In the genomic region with DNA sequence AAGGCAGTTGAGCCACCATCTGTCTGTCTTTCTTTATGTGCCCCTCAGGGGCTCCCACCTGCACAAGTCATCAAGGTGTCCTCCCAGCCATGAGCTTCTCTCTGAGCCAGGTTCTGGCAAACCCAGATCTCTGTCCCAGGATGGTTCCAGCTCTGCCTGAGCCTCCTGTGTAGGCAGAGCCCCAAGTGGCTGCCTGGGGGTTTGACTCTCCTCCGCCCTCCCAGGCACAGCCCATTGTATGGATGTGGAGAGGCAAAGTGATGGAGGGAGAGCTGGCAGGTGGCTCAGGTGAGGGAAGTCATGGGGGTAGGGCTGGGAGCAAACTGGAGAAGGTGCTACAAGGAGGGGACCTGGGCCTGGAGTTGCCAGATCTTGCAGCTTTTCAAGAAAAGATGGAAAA, we compare ENCODE assay signal across 27 cellular contexts. TPM values are rescaled to one million over a fixed set of nuclear protein-coding genes. Genes with fewer than 3 reads are reported as not detected.
"Had no signal": no experiment of that assay in that cellular context is flagged by ENCODE, and none has a peak within 500 bp of the region (broad histone marks: within the 10 kb centered on the region; RNA-seq: fewer than 3 reads in every experiment).

No MANE protein-coding gene starts in this region.

- H3K4me3 ChIP-seq: hepatocyte, tibial nerve had no signal

- H3K27me3 Mint-ChIP-seq: brain, T-cell had no signal

- H3K9me3 Mint-ChIP-seq: activated naive CD4-positive, alpha-beta T cell treated with anti-CD3 and anti-CD28 coated beads for 36 hours; activated T-cell treated with anti-CD3 and anti-CD28 coated beads, Interleukin-2, amount 50 U/mL, for 4 hours; brain; immature natural killer cell; T-cell had no signal

- H3K79me2 ChIP-seq: hepatocyte had no signal

- H3K27me3 ChIP-seq: hepatocyte, tibial nerve had no signal

- H3K4me2 ChIP-seq: hepatocyte had no signal

- H3K27ac Mint-ChIP-seq: activated naive CD4-positive, alpha-beta T cell treated with anti-CD3 and anti-CD28 coated beads for 36 hours; brain had no signal

- H3K27ac ChIP-seq: hepatocyte, tibial nerve, WERI-Rb-1 had no signal

- H3K4me1 Mint-ChIP-seq: immature natural killer cell, T-cell had no signal

- ATAC-seq: activated T-cell treated with anti-CD3 and anti-CD28 coated beads, Interleukin-2, amount 50 U/mL, for 4 hours; esophagus mucosa; T-cell had no signal

- DNase-seq: activated CD4-positive, alpha-beta T cell treated with anti-CD3 and anti-CD28 coated beads for 1 hour; activated CD4-positive, alpha-beta T cell treated with anti-CD3 and anti-CD28 coated beads, Interleukin-2, amount 50 U/mL, for 1 hour; activated CD8-positive, alpha-beta memory T cell treated with anti-CD3 and anti-CD28 coated beads for 24 hours; activated CD8-positive, alpha-beta memory T cell treated with anti-CD3 and anti-CD28 coated beads, Interleukin-2, amount 50 U/mL, for 4 hours; activated naive CD4-positive, alpha-beta T cell treated with anti-CD3 and anti-CD28 coated beads for 36 hours; activated T-cell treated with anti-CD3 and anti-CD28 coated beads, Interleukin-2, amount 50 U/mL, for 4 hours; anterior cingulate cortex; caudate nucleus; dermis blood vessel endothelial cell; effector memory CD4-positive, alpha-beta T cell; foreskin melanocyte; glutamatergic neuron; immature natural killer cell; kidney glomerular epithelial cell; left ventricle myocardium superior; midbrain; occipital lobe; retina; stimulated activated CD4-positive, alpha-beta T cell treated with anti-CD3 and anti-CD28 coated beads, Interleukin-4, amount 100 ng/mL, for 1 hour; stimulated activated naive CD4-positive, alpha-beta T cell treated with Interleukin-2 at 50 U/mL for 16 hours; T-cell; WERI-Rb-1 had no signal

- H2AFZ ChIP-seq: hepatocyte had no signal

- H3K9me3 ChIP-seq: tibial nerve had no signal

- H3K4me3 Mint-ChIP-seq: activated naive CD4-positive, alpha-beta T cell treated with anti-CD3 and anti-CD28 coated beads for 36 hours; activated T-cell treated with anti-CD3 and anti-CD28 coated beads, Interleukin-2, amount 50 U/mL, for 4 hours; brain; immature natural killer cell; T-cell had no signal

RNA-seq across cellular contexts. Expression of a gene that starts 56.9 kb away (rescaled TPM):
- total RNA-seq: activated naive CD4-positive, alpha-beta T cell treated with anti-CD3 and anti-CD28 coated beads for 36 hours; activated T-cell treated with anti-CD3 and anti-CD28 coated beads, Interleukin-2, amount 50 U/mL, for 4 hours; endothelial cell of umbilical vein had no signal
